ENCODE assay signal across 23 cellular contexts in the genomic region with DNA sequence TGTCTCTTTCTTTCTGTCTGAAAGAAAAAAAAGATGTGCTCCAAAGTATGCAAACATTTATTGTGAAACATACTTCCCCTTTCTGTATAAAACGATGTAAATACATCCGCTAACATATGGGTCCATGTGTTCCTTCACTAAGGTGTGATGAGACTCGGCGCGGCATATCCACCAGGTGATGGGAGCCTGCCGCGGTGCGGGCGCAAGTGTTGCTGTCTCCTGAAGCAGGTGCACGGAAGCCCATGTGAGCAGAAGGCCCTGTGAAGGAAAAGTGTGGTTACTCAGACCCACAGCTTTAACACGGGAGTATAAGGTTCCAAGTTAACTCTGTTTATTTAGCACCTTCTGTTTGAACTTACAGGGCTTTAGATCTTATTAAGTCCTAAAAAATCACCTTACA.
"Had no signal": no experiment of that assay in that cellular context is flagged by ENCODE, and none has a peak within 500 bp of the region (broad histone marks: within the 10 kb centered on the region; RNA-seq: fewer than 3 reads in every experiment).

No MANE protein-coding gene starts in this region.

- H3K27ac ChIP-seq: esophagus squamous epithelium, ovary, psoas muscle, right lobe of liver, suprapubic skin, transverse colon, upper lobe of right lung, uterus had no signal

- H3K36me3 Mint-ChIP-seq: memory B cell; natural killer cell; stimulated activated naive B cell treated with anti-CD40 and anti-IgM and Interleukin-4, amounts not matched to agents 10 μg/mL and 1 μg/mL and 100 μg/mL, for 72 hours had no signal

- H3K27ac Mint-ChIP-seq: effector memory CD8-positive, alpha-beta T cell; memory B cell; natural killer cell; stimulated activated naive B cell treated with anti-CD40 and anti-IgM and Interleukin-4, amounts not matched to agents 10 μg/mL and 1 μg/mL and 100 μg/mL, for 72 hours; stimulated activated naive CD8-positive, alpha-beta T cell treated with anti-CD3 and anti-CD28 coated beads, Interleukin-15, Interleukin-2, amounts not matched to agents 100 ng/mL and 50 ng/mL, for 24 hours had no signal

- DNase-seq: cortex of kidney; effector memory CD8-positive, alpha-beta T cell; erythroblast; esophagus squamous epithelium; foreskin melanocyte; head of caudate nucleus; kidney; natural killer cell; occipital lobe; ovary; psoas muscle; small intestine; stimulated activated CD4-positive, alpha-beta T cell treated with anti-CD3 and anti-CD28 coated beads, Interleukin-15, amount 100 ng/mL, for 24 hours; stimulated activated CD4-positive, alpha-beta T cell treated with anti-CD3 and anti-CD28 coated beads, Interleukin-2, amount 100 ng/mL, for 48 hours; stimulated activated naive B cell treated with anti-CD40 and anti-IgM and Interleukin-4, amounts not matched to agents 10 μg/mL and 1 μg/mL and 100 μg/mL, for 72 hours; transverse colon; upper lobe of right lung; uterus had no signal

- H3K9me3 ChIP-seq: ovary, right lobe of liver, suprapubic skin, upper lobe of right lung, uterus had no signal

- H3K27me3 ChIP-seq: esophagus squamous epithelium, ovary, right lobe of liver, suprapubic skin, transverse colon, upper lobe of right lung, uterus had no signal

- H3K9me3 Mint-ChIP-seq: stimulated activated naive CD8-positive, alpha-beta T cell treated with anti-CD3 and anti-CD28 coated beads, Interleukin-15, Interleukin-2, amounts not matched to agents 100 ng/mL and 50 ng/mL, for 24 hours had no signal

- H3K36me3 ChIP-seq: esophagus squamous epithelium, ovary, right lobe of liver, suprapubic skin, transverse colon, upper lobe of right lung, uterus had no signal

- H3K4me1 Mint-ChIP-seq: memory B cell, natural killer cell had no signal

- H3K4me3 Mint-ChIP-seq: effector memory CD8-positive, alpha-beta T cell; memory B cell; natural killer cell; stimulated activated naive B cell treated with anti-CD40 and anti-IgM and Interleukin-4, amounts not matched to agents 10 μg/mL and 1 μg/mL and 100 μg/mL, for 72 hours; stimulated activated naive CD8-positive, alpha-beta T cell treated with anti-CD3 and anti-CD28 coated beads, Interleukin-15, Interleukin-2, amounts not matched to agents 100 ng/mL and 50 ng/mL, for 24 hours had no signal

- H3K4me1 ChIP-seq: esophagus squamous epithelium, psoas muscle, right lobe of liver, suprapubic skin, transverse colon, uterus had no signal

- H3K4me3 ChIP-seq: esophagus squamous epithelium, lung, ovary, psoas muscle, right lobe of liver, suprapubic skin, transverse colon, upper lobe of right lung, uterus had no signal

- H3K27me3 Mint-ChIP-seq: effector memory CD8-positive, alpha-beta T cell; memory B cell; stimulated activated naive B cell treated with anti-CD40 and anti-IgM and Interleukin-4, amounts not matched to agents 10 μg/mL and 1 μg/mL and 100 μg/mL, for 72 hours; stimulated activated naive CD8-positive, alpha-beta T cell treated with anti-CD3 and anti-CD28 coated beads, Interleukin-15, Interleukin-2, amounts not matched to agents 100 ng/mL and 50 ng/mL, for 24 hours had no signal
